Comparison of ENCODE assay signal across 8 cellular contexts in the genomic region with DNA sequence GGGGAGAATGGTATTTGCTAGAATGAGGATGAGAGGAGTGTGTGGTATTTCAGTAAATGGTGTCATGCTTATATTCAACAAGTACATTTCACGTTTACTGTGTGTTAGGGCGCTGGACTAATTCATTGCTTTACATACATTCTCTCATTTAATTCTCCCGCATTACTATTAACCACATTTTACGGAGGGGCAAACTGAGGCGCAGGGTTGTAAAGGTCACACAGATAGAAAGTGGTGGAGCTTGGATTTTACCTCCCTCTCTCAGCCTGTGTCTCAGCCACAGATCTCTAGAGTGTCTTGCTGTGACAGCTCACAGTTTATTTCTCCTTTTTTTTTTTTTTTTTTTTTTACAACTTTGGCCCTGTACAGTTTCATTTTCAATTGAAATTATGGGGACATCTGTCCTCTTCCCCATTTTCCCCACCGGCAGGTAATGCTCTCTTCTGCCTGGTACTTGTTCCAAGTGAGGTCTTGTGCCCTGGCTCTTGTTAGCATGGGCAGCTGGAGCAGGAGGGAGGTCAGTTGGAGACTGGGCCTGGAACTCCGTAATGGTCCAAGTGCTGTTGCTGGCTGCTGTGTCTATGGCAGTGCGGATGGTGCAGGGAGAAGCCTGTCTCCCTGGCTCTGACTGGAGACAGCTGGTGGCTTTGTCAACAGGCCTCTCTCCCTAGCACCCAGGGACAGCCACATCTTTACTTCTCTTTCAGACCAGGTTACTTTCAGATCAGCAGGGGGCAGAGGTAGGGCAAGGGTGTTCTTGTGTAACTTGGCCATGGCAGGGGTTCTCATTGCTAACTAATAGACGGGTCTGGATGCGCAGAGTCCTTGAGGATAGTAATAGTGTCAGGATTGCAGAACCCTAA. TPM values are rescaled to one million over a fixed set of nuclear protein-coding genes. Genes with fewer than 3 reads are reported as not detected.
DNase-seq lines count a peak whose midpoint lies in the region; ATAC-seq and TF ChIP-seq lines count a peak whose summit lies in the region.

No MANE protein-coding gene starts in this region.

- H3K4me2 ChIP-seq in BLaER1 treated with 17β-estradiol and CSF1 and Interleukin-3, amounts not matched to agents 10 nM and 100 nM: peak overlapping the region; percentile 82 to 96 (median 89)

- peaks cover 0 to 24% (median 9%) of the 10 kb centered on the region in 11 experiments; a peak in 12 of 22 replicates for H3K36me3 ChIP-seq in BLaER1 treated with 17β-estradiol and CSF1 and Interleukin-3, amounts not matched to agents 10 nM and 100 nM
- H3K36me3 ChIP-seq in RWPE2 (ENCODE audit: low read depth) (peaks cover 6% of the 10 kb centered on the region; the same call in 1 of the 2 replicates), duodenal mucosa (ENCODE audit: control insufficient read depth in 1 of 2, insufficient read depth in 2 of 2, low read length in 2 of 2) (no peaks in the 10 kb centered on the region), transverse colon (no peaks in the 10 kb centered on the region)

- no peak for TF ChIP-seq EP300 in transverse colon (IDR thresholded peaks at IDR 0.05; ENCODE audit: low read depth)

- no peak for DNase-seq in RWPE2 (ENCODE audit: low spot score)
- DNase-seq in lung microvascular endothelial cell (ENCODE audit: low read depth in 2 of 2): peak; percentile 23 to 61
- peak; percentile 46 for DNase-seq in transverse colon

- peaks cover 53 to 66% (median 62%) of the 10 kb centered on the region in 10 experiments for H3K4me1 ChIP-seq in BLaER1 treated with 17β-estradiol and CSF1 and Interleukin-3, amounts not matched to agents 10 nM and 100 nM
- H3K4me1 ChIP-seq in RWPE2 (ENCODE audit: insufficient read depth, poor library complexity, severe bottlenecking): peaks cover 48% of the 10 kb centered on the region
- H3K4me1 ChIP-seq in duodenal mucosa (ENCODE audit: control insufficient read depth in 1 of 2, insufficient read depth in 2 of 2, low read length in 2 of 2): peaks cover 57 to 58% of the 10 kb centered on the region in 2 donors
- peaks cover 38 to 65% (median 51%) of the 10 kb centered on the region in 4 donors for H3K4me1 ChIP-seq in transverse colon

- H3K27ac ChIP-seq in BLaER1 treated with 17β-estradiol and CSF1 and Interleukin-3, amounts not matched to agents 10 nM and 100 nM: peak overlapping the region; percentile 85 to 95 (median 91); a peak in 20 of 22 replicates
- peak overlapping the region; percentile 88 for H3K27ac ChIP-seq in RWPE2 (ENCODE audit: poor library complexity, severe bottlenecking)
- peak overlapping the region; percentile 86 for H3K27ac ChIP-seq in duodenal mucosa (ENCODE audit: low read depth, low read length)
- H3K27ac ChIP-seq in transverse colon: peak overlapping the region; percentile 90 to 95 (median 94)

- H4K20me1 ChIP-seq in BLaER1 treated with 17β-estradiol and CSF1 and Interleukin-3, amounts not matched to agents 10 nM and 100 nM: peaks cover 38 to 57% (median 51%) of the 10 kb centered on the region in 11 experiments; a peak in 21 of 22 replicates

- intact Hi-C loops in transverse colon (cut with DNase I; ENCODE audit: low total_unique reads): loop anchor here (10.0 kb wide), 1 partner anchor 57 kb away; no protein-coding TSS in a partner anchor

- no peaks in the 10 kb centered on the region for H3K27me3 ChIP-seq in BLaER1 treated with 17β-estradiol and CSF1 and Interleukin-3, amounts not matched to agents 10 nM and 100 nM
- H3K27me3 ChIP-seq in RWPE2 (ENCODE audit: insufficient read depth, poor library complexity, severe bottlenecking) (no peaks in the 10 kb centered on the region), duodenal mucosa (ENCODE audit: control insufficient read depth in 1 of 2, insufficient read depth in 2 of 2, low read length in 2 of 2) (no peaks in the 10 kb centered on the region), transverse colon (no peaks in the 10 kb centered on the region)

- 0 to 31% methylated on average over 1 to 10 of the region's 10 CpGs for WGBS in transverse colon (ENCODE audit: low coverage in 1 of 2), 2 donors

- in situ Hi-C loops in transverse colon (cut with MboI; ENCODE audit: low pct_ligation_motif_present in 1 of 4, low pct_unique_long_range_greater_than_20kb in 1 of 4, low sequenced_read_pairs in 3 of 4): no loop called here

- no peaks in the 10 kb centered on the region for H3K9me3 ChIP-seq in BLaER1 treated with 17β-estradiol and CSF1 and Interleukin-3, amounts not matched to agents 10 nM and 100 nM (replicated peaks in 1 of 11)
- H3K9me3 ChIP-seq in RWPE2 (ENCODE audit: severe bottlenecking) (no peaks in the 10 kb centered on the region), duodenal mucosa (ENCODE audit: control insufficient read depth in 1 of 2, low read length in 2 of 2) (no peaks in the 10 kb centered on the region), transverse colon (no peaks in the 10 kb centered on the region)

- H3K9ac ChIP-seq in BLaER1 treated with 17β-estradiol and CSF1 and Interleukin-3, amounts not matched to agents 10 nM and 100 nM: peak overlapping the region; percentile 90 to 98 (median 94)
- H3K9ac ChIP-seq in duodenal mucosa (ENCODE audit: low read depth in 1 of 2, low read length in 2 of 2): peak overlapping the region; percentile 49 to 79

- TF ChIP-seq CTCF in RWPE2 (IDR thresholded peaks at IDR 0.05; ENCODE audit: poor library complexity, severe bottlenecking): peak; percentile 67
- peak in 1 of 5 experiments; percentile 25 for TF ChIP-seq CTCF in transverse colon (IDR thresholded peaks at IDR 0.05)

- H3K4me3 ChIP-seq in BLaER1 treated with 17β-estradiol and CSF1 and Interleukin-3, amounts not matched to agents 10 nM and 100 nM: peak overlapping the region; percentile 81 to 95 (median 86)
- H3K4me3 ChIP-seq in RWPE2 (ENCODE audit: severe bottlenecking): peak overlapping the region; percentile 66
- H3K4me3 ChIP-seq in duodenal mucosa (ENCODE audit: low read depth in 1 of 2, low read length in 2 of 2): peak overlapping the region; percentile 61 to 76
- peak overlapping the region in 3 of 4 donors; percentile 62 to 94 (median 89) for H3K4me3 ChIP-seq in transverse colon

- ATAC-seq in GM19463 (IDR thresholded peaks at IDR 0.05; ENCODE audit: unreplicated experiment): peak; percentile 23
- peak; percentile 2; the same call in 1 of the 3 replicates for ATAC-seq in RWPE2 (ENCODE audit: low read depth)
- no peak for ATAC-seq in GM19397 (IDR thresholded peaks at IDR 0.05; ENCODE audit: unreplicated experiment)
- ATAC-seq in HG03442 (IDR thresholded peaks at IDR 0.05; ENCODE audit: unreplicated experiment): no peak

- no peak for TF ChIP-seq POLR2A in transverse colon (IDR thresholded peaks at IDR 0.05)

RNA-seq across cellular contexts. Expression of gene NDST1, which starts 20.5 kb away (rescaled TPM):
- 22.6 and 27.5 TPM in 2 replicates for total RNA-seq in lung microvascular endothelial cell
- 100 to 1,000 TPM in 1 of 4 donors, 10 to 100 TPM in 3; 68.8 to 104 (median 96.4) TPM for total RNA-seq in transverse colon

RNA-seq across cellular contexts. Expression of gene RPS14, which starts 37.9 kb away (rescaled TPM):
- 2,426 and 2,980 TPM in 2 replicates for total RNA-seq in lung microvascular endothelial cell
- 1,000 to 10,000 TPM; 1,179 to 2,387 (median 1,878) TPM for total RNA-seq in transverse colon

Comparison
In these comparisons a context has a peak if more than half of its experiments do, and no peak if none do; other contexts are left out.
1. ATAC-seq: peak in GM19463 (single experiment) and RWPE2 (single experiment); none in GM19397 (single experiment) and HG03442 (single experiment).
2. Peak in every context shown above with its lines, with median percentiles within 50 percentile points of each other: H3K27ac ChIP-seq and H3K4me3 ChIP-seq.